Comparison of ENCODE assay signal across 9 cellular contexts in the genomic region with DNA sequence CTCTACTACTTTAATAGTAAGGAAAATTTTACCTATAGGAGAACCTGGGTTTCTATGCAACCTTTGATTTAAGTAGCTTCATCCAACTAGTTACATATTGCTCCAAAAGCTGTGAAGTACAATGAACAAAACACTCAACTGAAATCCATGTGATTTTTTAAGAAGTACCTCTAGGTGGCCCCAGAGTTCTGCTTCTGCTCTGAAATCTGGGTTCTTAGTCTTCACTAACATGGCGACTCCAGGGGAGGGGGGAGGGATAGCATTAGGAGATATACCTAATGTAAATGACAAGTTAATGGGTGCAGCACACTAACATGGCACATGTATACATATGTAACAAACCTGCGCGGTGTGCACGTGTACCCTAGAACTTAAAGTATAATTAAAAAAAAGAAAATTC.
DNase-seq lines count a peak whose midpoint lies in the region; ATAC-seq and TF ChIP-seq lines count a peak whose summit lies in the region.
"Had no signal": no experiment of that assay in that cellular context is flagged by ENCODE, and none has a peak within 500 bp of the region (broad histone marks: within the 10 kb centered on the region; RNA-seq: fewer than 3 reads in every experiment).

No MANE protein-coding gene starts in this region.

- H3K27me3 ChIP-seq in H9 (ENCODE audit: insufficient read depth, low read length), result no peaks in the 10 kb centered on the region
- H3K27me3 ChIP-seq in neuronal stem cell (ENCODE audit: control insufficient read depth in 3 of 3, insufficient read depth in 3 of 3, low read depth in 1 of 3, low read length in 3 of 3), result no peaks in the 10 kb centered on the region

- H3K27ac Mint-ChIP-seq in H9, result no peak overlapping the region
- H3K27ac Mint-ChIP-seq: activated naive CD8-positive, alpha-beta T cell treated with anti-CD3 and anti-CD28 coated beads, Interleukin-2, amount 10 ng/mL, durations not matched to agents 7 days and 5 days had no signal

- H4K5ac ChIP-seq in H9 (ENCODE audit: insufficient read length, low read depth, low read length), result no peak overlapping the region

- no peaks in the 10 kb centered on the region for H3K27me3 Mint-ChIP-seq in H9 (ENCODE audit: low read depth)
- H3K27me3 Mint-ChIP-seq: activated naive CD8-positive, alpha-beta T cell treated with anti-CD3 and anti-CD28 coated beads, Interleukin-2, amount 10 ng/mL, durations not matched to agents 7 days and 5 days had no signal

- H4K91ac ChIP-seq in H9 (ENCODE audit: insufficient read length, low read depth, low read length) (no peak overlapping the region), neuronal stem cell (ENCODE audit: low read depth, low read length, poor library complexity) (no peak overlapping the region)

- no peaks in the 10 kb centered on the region for H3K23me2 ChIP-seq in H9 (ENCODE audit: insufficient read length, low read depth, low read length, poor library complexity, severe bottlenecking)

- H3K23ac ChIP-seq in H9 (ENCODE audit: insufficient read length, low read depth, low read length) (no peak overlapping the region), neuronal stem cell (ENCODE audit: low read depth, low read length, poor library complexity) (no peak overlapping the region)

- TF ChIP-seq CTCF in H9 (conservative IDR thresholded peaks at IDR 0.05), result peak; percentile 72

- no peak overlapping the region for H3K4me3 Mint-ChIP-seq in H9
- H3K4me3 Mint-ChIP-seq: activated naive CD8-positive, alpha-beta T cell treated with anti-CD3 and anti-CD28 coated beads, Interleukin-2, amount 10 ng/mL, durations not matched to agents 7 days and 5 days had no signal

- H3K4me1 ChIP-seq in H9 (ENCODE audit: insufficient read depth, low read length), result no peaks in the 10 kb centered on the region
- no peaks in the 10 kb centered on the region for H3K4me1 ChIP-seq in neuronal stem cell (ENCODE audit: control insufficient read depth in 2 of 2, insufficient read depth in 1 of 2, low read depth in 1 of 2, low read length in 2 of 2)

- no peak overlapping the region for H2BK20ac ChIP-seq in H9 (ENCODE audit: low read depth, low read length, poor library complexity, severe bottlenecking)

- no peak overlapping the region for H3K4ac ChIP-seq in H9 (ENCODE audit: low read depth, low read length)
- no peak overlapping the region for H3K4ac ChIP-seq in neuronal stem cell (ENCODE audit: low read length)

- no peak overlapping the region for H2AK5ac ChIP-seq in H9 (ENCODE audit: insufficient read length, low read length)
- no peak overlapping the region for H2AK5ac ChIP-seq in neuronal stem cell (ENCODE audit: low read depth, low read length)

- H3K4me1 Mint-ChIP-seq in H9, result peaks cover 3 to 6% of the 10 kb centered on the region in 2 experiments; a peak in 3 of 4 replicates
- H3K4me1 Mint-ChIP-seq: activated naive CD8-positive, alpha-beta T cell treated with anti-CD3 and anti-CD28 coated beads, Interleukin-2, amount 10 ng/mL, durations not matched to agents 7 days and 5 days had no signal

- H3K79me2 ChIP-seq in H9 (ENCODE audit: insufficient read depth, low read length), result no peaks in the 10 kb centered on the region

- H3K9me3 ChIP-seq in H9 (ENCODE audit: control insufficient read depth, low read depth, low read length) (no peaks in the 10 kb centered on the region), neuronal stem cell (replicated peaks in 1 of 2; ENCODE audit: control insufficient read depth in 2 of 2, insufficient read depth in 1 of 2, low read depth in 1 of 2, low read length in 2 of 2) (no peaks in the 10 kb centered on the region)

- H3K79me1 ChIP-seq in H9 (ENCODE audit: insufficient read depth, low read depth, low read length, poor library complexity, severe bottlenecking), result no peaks in the 10 kb centered on the region
- no peaks in the 10 kb centered on the region for H3K79me1 ChIP-seq in neuronal stem cell (ENCODE audit: low read depth, low read length)

- no peak overlapping the region for H4K8ac ChIP-seq in H9 (replicated peaks; ENCODE audit: insufficient read length, low read depth, low read length)
- no peak overlapping the region for H4K8ac ChIP-seq in neuronal stem cell (ENCODE audit: low read depth, low read length)

- H3K14ac ChIP-seq in H9 (ENCODE audit: insufficient read depth, low read length), result no peak overlapping the region
- H3K14ac ChIP-seq in neuronal stem cell (ENCODE audit: low read length), result no peak overlapping the region

- H3K18ac ChIP-seq in H9 (ENCODE audit: insufficient read length, low read depth, low read length) (no peak overlapping the region), neuronal stem cell (ENCODE audit: low read length) (no peak overlapping the region)

- H2BK15ac ChIP-seq in H9 (ENCODE audit: low read depth, low read length), result no peak overlapping the region
- no peak overlapping the region for H2BK15ac ChIP-seq in neuronal stem cell (ENCODE audit: low read length)

- no peak overlapping the region for H3K4me2 ChIP-seq in H9 (ENCODE audit: insufficient read depth, insufficient read length, low read length)
- no peak overlapping the region for H3K4me2 ChIP-seq in neuronal stem cell (ENCODE audit: insufficient read depth, low read length, poor library complexity, severe bottlenecking)

- no peak overlapping the region for H3K27ac ChIP-seq in H9 (ENCODE audit: insufficient read length, low read depth, low read length)
- H3K27ac ChIP-seq in neuronal stem cell (replicated peaks; ENCODE audit: low read length), result no peak overlapping the region

- H2BK5ac ChIP-seq in H9 (ENCODE audit: insufficient read length, low read length) (no peak overlapping the region), neuronal stem cell (ENCODE audit: low read length) (no peak overlapping the region)

- H2BK12ac ChIP-seq in H9 (ENCODE audit: insufficient read length, low read depth, low read length) (no peak overlapping the region), neuronal stem cell (ENCODE audit: low read length) (no peak overlapping the region)

- DNase-seq in NCI-H524 (lab: John Stamatoyannopoulos, UW), result peak; percentile 37 to 65
- DNase-seq in NCI-H524 treated with DMSO at 0.1 percent for 48 hours (lab: John Stamatoyannopoulos, UW), result no peak
- DNase-seq in H9, result no peak
- peak; percentile 40 for DNase-seq in NCI-H1092 treated with DMSO at 0.1 percent for 48 hours (lab: John Stamatoyannopoulos, UW)
- DNase-seq in astrocyte of the hippocampus (ENCODE audit: low read depth, low spot score), result peak; percentile 41
- DNase-seq in neuronal stem cell (ENCODE audit: low spot score), result peak; percentile 6
- no peak for DNase-seq in stimulated activated CD8-positive, alpha-beta memory T cell treated with anti-CD3 and anti-CD28 coated beads, Interleukin-4, amount 100 ng/mL, for 48 hours
- DNase-seq: activated naive CD8-positive, alpha-beta T cell treated with anti-CD3 and anti-CD28 coated beads, Interleukin-2, amount 10 ng/mL, durations not matched to agents 7 days and 5 days had no signal

- WGBS in H9 (ENCODE audit: extremely low coverage, insufficient read length, low lambda C conversion rate), result no CpG with 5 or more reads among the region's 4 CpGs
- WGBS in neuronal stem cell (ENCODE audit: extremely low coverage in 2 of 2, insufficient read length in 2 of 2, insufficient replicate concordance in 1 of 2), 2 donors, result no CpG with 5 or more reads among the region's 4 CpGs

- H3K9me3 Mint-ChIP-seq in H9, result peaks cover 0 to 53% of the 10 kb centered on the region in 2 experiments; a peak in 4 of 5 replicates
- H3K9me3 Mint-ChIP-seq: activated naive CD8-positive, alpha-beta T cell treated with anti-CD3 and anti-CD28 coated beads, Interleukin-2, amount 10 ng/mL, durations not matched to agents 7 days and 5 days had no signal

- H4K20me1 ChIP-seq in H9 (ENCODE audit: control insufficient read depth, insufficient read depth, insufficient read length), result no peaks in the 10 kb centered on the region

- ATAC-seq in HG03457 (IDR thresholded peaks at IDR 0.05; ENCODE audit: unreplicated experiment), result no peak

- H3K36me3 Mint-ChIP-seq in H9 (ENCODE audit: insufficient read depth in 1 of 3, low read depth in 3 of 3), result peaks cover 0 to 3% (median 0%) of the 10 kb centered on the region in 3 experiments; a peak in 1 of 7 replicates
- H3K36me3 Mint-ChIP-seq: activated naive CD8-positive, alpha-beta T cell treated with anti-CD3 and anti-CD28 coated beads, Interleukin-2, amount 10 ng/mL, durations not matched to agents 7 days and 5 days had no signal

- H3T11ph ChIP-seq in H9 (ENCODE audit: low read length), result no peak overlapping the region

- H3K4me3 ChIP-seq in neuronal stem cell (ENCODE audit: low read length in 2 of 2), result no peak overlapping the region

- no peaks in the 10 kb centered on the region for H3K36me3 ChIP-seq in neuronal stem cell (replicated peaks in 1 of 2; ENCODE audit: control insufficient read depth in 2 of 2, insufficient read depth in 2 of 2, low read length in 2 of 2)

- H3K9ac ChIP-seq in H9 (ENCODE audit: extremely low read depth, insufficient read length, low read length), result no peak overlapping the region
- no peak overlapping the region for H3K9ac ChIP-seq in neuronal stem cell (ENCODE audit: low read depth, low read length, poor library complexity)

- H3K56ac ChIP-seq in H9 (ENCODE audit: insufficient read length, low read depth, low read length), result no peak overlapping the region

- H2AFZ ChIP-seq in H9 (ENCODE audit: low read length) (no peak overlapping the region), neuronal stem cell (ENCODE audit: low read length) (no peak overlapping the region)

- H2BK120ac ChIP-seq in H9 (ENCODE audit: low read depth, low read length, poor library complexity, severe bottlenecking) (no peak overlapping the region), neuronal stem cell (ENCODE audit: low read depth, low read length) (no peak overlapping the region)

Comparison
In these comparisons a context has a peak if more than half of its experiments do, and no peak if none do; other contexts are left out.
1. DNase-seq: peak in NCI-H524 (2 of 2), NCI-H1092 treated with DMSO at 0.1 percent for 48 hours (single experiment), astrocyte of the hippocampus (single experiment) and neuronal stem cell (single experiment); none in NCI-H524 treated with DMSO at 0.1 percent for 48 hours (single experiment), H9 (single experiment) and stimulated activated CD8-positive, alpha-beta memory T cell treated with anti-CD3 and anti-CD28 coated beads, Interleukin-4, amount 100 ng/mL, for 48 hours (single experiment).